Comparison of ENCODE assay signal across 9 cellular contexts in the genomic region with DNA sequence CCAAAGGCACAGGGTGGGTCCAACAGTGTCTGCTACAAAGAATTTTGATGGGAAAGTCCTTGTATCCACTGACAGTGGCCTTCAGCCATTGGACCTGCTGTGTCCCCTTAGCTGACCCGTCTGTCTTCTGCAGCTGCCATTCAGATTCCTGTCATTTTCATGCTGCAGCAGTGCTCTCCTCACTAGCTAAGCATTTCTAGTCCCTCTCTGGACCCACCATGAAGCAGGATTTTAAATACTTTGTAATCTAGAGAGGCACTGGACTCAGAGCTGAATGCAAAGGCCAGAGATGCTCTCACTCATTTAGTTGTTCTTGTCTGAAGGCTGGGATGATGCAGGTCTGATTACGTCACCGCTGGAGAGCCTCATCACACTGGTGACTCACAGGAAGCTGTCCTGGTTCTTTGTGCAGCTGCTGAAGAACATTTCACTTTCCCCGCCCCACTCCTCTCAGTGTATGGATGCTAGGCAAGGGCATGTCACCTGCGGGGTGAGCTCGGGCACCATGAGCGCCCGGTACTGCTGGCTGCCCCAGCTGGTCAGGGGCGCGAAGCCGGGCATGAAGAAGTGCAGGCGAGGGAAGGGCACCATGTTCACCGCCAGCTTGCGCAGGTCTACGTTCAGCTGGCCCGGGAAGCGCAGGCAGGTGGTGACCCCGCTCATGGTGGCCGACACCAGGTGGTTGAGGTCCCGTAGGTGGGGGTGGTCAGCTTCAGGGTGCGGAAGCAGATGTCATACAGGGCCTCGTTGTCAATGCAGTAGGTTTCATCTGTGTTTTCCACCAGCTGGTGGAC. TPM values are rescaled to one million over a fixed set of nuclear protein-coding genes. Genes with fewer than 3 reads are reported as not detected.
DNase-seq lines count a peak whose midpoint lies in the region; ATAC-seq and TF ChIP-seq lines count a peak whose summit lies in the region.
"Had no signal": no experiment of that assay in that cellular context is flagged by ENCODE, and none has a peak within 500 bp of the region (broad histone marks: within the 10 kb centered on the region; RNA-seq: fewer than 3 reads in every experiment).

No MANE protein-coding gene starts in this region.

- DNase-seq in ACHN (peak; percentile 64), HT-29 (ENCODE audit: low spot score) (peak; percentile 41), WTC11 (ENCODE audit: low spot score) (no peak), foreskin keratinocyte (peak; percentile 66 to 83), stromal cell of bone marrow (ENCODE audit: low read depth) (peak; percentile 80), NCI-H1417 treated with DMSO at 0.1 percent for 48 hours (lab: John Stamatoyannopoulos, UW) (no peak)

- TF ChIP-seq CTCF in WTC11 (IDR thresholded peaks at IDR 0.05) (no peak), foreskin keratinocyte (conservative IDR thresholded peaks at IDR 0.05) (no peak)

- POLR2A ChIA-PET in WTC11 (lab: Charles Lee) = no interaction called here

- H3K4me3 Mint-ChIP-seq in WTC11 = no peak overlapping the region

- H3K27me3 ChIP-seq in foreskin keratinocyte = peaks cover 2% of the 10 kb centered on the region

- in situ Hi-C loops in ACHN (cut with HindIII; ENCODE audit: low pct_ligation_motif_present, low pct_unique_long_range_greater_than_20kb, low sequenced_read_pairs) = no loop called here

- ATAC-seq in WTC11 (no peak), foreskin keratinocyte (peak; percentile 93), HG03025 (IDR thresholded peaks at IDR 0.05; ENCODE audit: low FRiP score, unreplicated experiment) (no peak), HG02840 (IDR thresholded peaks at IDR 0.05; ENCODE audit: low FRiP score, unreplicated experiment) (no peak)

- H3K27me3 Mint-ChIP-seq in WTC11 (ENCODE audit: low read depth) = no peaks in the 10 kb centered on the region; the same call in 1 of the 2 replicates

- CTCF ChIA-PET in WTC11 (lab: Charles Lee) = interaction anchor here (1.2 kb wide), 1 partner anchor 18 kb away, joined by 3 read pairs; no protein-coding TSS in a partner anchor

- peaks cover 43% of the 10 kb centered on the region for H3K4me1 Mint-ChIP-seq in WTC11

- H3K4me1 ChIP-seq in foreskin keratinocyte = no peaks in the 10 kb centered on the region

- H3K27ac ChIP-seq in foreskin keratinocyte = no peak overlapping the region
- H3K27ac ChIP-seq: neutrophil had no signal

- no peak overlapping the region for H3K27ac Mint-ChIP-seq in WTC11

- H3K9me3 Mint-ChIP-seq in WTC11 = peaks cover 4% of the 10 kb centered on the region; the same call in 1 of the 2 replicates

- H3K36me3 Mint-ChIP-seq in WTC11 = no peaks in the 10 kb centered on the region

TF ChIP-seq in WTC11, 78 proteins besides CTCF, POLR2A, EP300 and RAD21:
- TF ChIP-seq, protein P1, sequence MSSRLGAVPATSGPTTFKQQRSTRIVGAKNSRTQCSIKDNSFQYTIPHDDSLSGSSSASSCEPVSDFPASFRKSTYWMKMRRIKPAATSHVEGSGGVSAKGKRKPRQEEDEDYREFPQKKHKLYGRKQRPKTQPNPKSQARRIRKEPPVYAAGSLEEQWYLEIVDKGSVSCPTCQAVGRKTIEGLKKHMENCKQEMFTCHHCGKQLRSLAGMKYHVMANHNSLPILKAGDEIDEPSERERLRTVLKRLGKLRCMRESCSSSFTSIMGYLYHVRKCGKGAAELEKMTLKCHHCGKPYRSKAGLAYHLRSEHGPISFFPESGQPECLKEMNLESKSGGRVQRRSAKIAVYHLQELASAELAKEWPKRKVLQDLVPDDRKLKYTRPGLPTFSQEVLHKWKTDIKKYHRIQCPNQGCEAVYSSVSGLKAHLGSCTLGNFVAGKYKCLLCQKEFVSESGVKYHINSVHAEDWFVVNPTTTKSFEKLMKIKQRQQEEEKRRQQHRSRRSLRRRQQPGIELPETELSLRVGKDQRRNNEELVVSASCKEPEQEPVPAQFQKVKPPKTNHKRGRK (CRISPR knock-in tag; IDR thresholded peaks at IDR 0.05; ENCODE audit: borderline replicate concordance) = no peak
- TF ChIP-seq ESRRA (CRISPR knock-in tag; IDR thresholded peaks at IDR 0.05; ENCODE audit: borderline replicate concordance) (no peak), GABPB1 (CRISPR knock-in tag; IDR thresholded peaks at IDR 0.05) (peak; percentile 56; the same call in 1 of the 2 replicates), ETV6 (CRISPR knock-in tag; IDR thresholded peaks at IDR 0.05) (no peak), SOX15 (CRISPR knock-in tag; IDR thresholded peaks at IDR 0.05) (no peak)
- TF ChIP-seq, protein P2, sequence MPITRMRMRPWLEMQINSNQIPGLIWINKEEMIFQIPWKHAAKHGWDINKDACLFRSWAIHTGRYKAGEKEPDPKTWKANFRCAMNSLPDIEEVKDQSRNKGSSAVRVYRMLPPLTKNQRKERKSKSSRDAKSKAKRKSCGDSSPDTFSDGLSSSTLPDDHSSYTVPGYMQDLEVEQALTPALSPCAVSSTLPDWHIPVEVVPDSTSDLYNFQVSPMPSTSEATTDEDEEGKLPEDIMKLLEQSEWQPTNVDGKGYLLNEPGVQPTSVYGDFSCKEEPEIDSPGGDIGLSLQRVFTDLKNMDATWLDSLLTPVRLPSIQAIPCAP (CRISPR knock-in tag; IDR thresholded peaks at IDR 0.05) = no peak

RNA-seq across cellular contexts. Expression of a gene that starts 19.4 kb away (rescaled TPM):
- total RNA-seq in HT-29 (2014; rRNA removed; shearing (Covaris generic)) = 67.5 and 73.0 TPM in 2 replicates
- 357 to 403 TPM (median 394 TPM) in 3 replicates for total RNA-seq in WTC11 (2021)
- total RNA-seq in foreskin keratinocyte = 31.2 and 34.6 TPM in 2 replicates
- polyA plus RNA-seq in foreskin keratinocyte = 35.5 and 41.1 TPM in 2 replicates

RNA-seq across cellular contexts. Expression of a gene that starts 50.7 kb away (rescaled TPM):
- 1.7 and 2.5 TPM in 2 replicates for total RNA-seq in HT-29 (2014; rRNA removed; shearing (Covaris generic))
- total RNA-seq in WTC11 (2021) = 591 to 627 TPM (median 616 TPM) in 3 replicates
- 1.2 TPM in 1 of 2 replicates, not detected in the other for total RNA-seq in foreskin keratinocyte
- polyA plus RNA-seq in foreskin keratinocyte = 0.04 and 0.85 TPM in 2 replicates

RNA-seq across cellular contexts. Expression of a gene that starts 58.2 kb away (rescaled TPM):
- 7.3 and 8.7 TPM in 2 replicates for total RNA-seq in HT-29 (2014; rRNA removed; shearing (Covaris generic))
- total RNA-seq in WTC11 (2021) (29.7 to 45.5 TPM (median 43.2 TPM) in 3 replicates), foreskin keratinocyte (13.1 and 13.2 TPM in 2 replicates)
- 19.7 and 22.4 TPM in 2 replicates for polyA plus RNA-seq in foreskin keratinocyte

Comparison
In these comparisons a context has a peak if more than half of its experiments do, and no peak if none do; other contexts are left out.
1. DNase-seq: peak in ACHN (single experiment), HT-29 (single experiment), foreskin keratinocyte (2 of 2) and stromal cell of bone marrow (single experiment); none in WTC11 (single experiment) and NCI-H1417 treated with DMSO at 0.1 percent for 48 hours (single experiment).
2. RNA of a gene that starts 50.7 kb away (total RNA-seq): 591 to 627 TPM in WTC11; 1.7 to 2.5 TPM in HT-29 and 1.2 TPM in foreskin keratinocyte; every median in the first group is over 100 times any median in the second.